ENCODE assay signal across 25 cellular contexts in the genomic region with DNA sequence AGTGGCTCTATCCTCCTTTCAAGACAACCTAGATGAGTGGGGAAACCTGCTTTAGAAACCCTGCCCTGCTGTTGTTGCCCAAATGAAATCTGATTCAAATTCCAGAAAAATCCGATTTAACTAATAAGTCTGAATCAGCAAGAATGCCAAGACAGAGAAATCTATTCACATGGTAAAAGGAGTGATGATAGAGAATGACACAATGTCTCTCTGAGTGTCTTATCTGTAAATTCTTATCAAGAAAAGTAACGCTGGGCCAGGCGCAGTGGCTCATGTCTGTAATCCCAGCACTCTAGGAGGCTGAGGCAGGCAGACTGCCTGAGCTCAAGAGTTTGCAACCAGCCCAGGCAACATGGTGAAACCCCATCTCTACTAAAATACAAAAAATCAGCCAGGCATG. TPM values are rescaled to one million over a fixed set of nuclear protein-coding genes. Genes with fewer than 3 reads are reported as not detected.
DNase-seq lines count a peak whose midpoint lies in the region; ATAC-seq and TF ChIP-seq lines count a peak whose summit lies in the region.
"Had no signal": no experiment of that assay in that cellular context is flagged by ENCODE, and none has a peak within 500 bp of the region (broad histone marks: within the 10 kb centered on the region; RNA-seq: fewer than 3 reads in every experiment).

No MANE protein-coding gene starts in this region.

- H3K23ac ChIP-seq in IMR-90 (ENCODE audit: low read depth, low read length), result no peak overlapping the region

- H3K4ac ChIP-seq in IMR-90 (ENCODE audit: low read depth, low read length), result no peak overlapping the region

- H3K14ac ChIP-seq in IMR-90 (replicated peaks; ENCODE audit: low read depth, low read length), result no peak overlapping the region

- TF ChIP-seq EP300 in SK-N-SH (IDR thresholded peaks at IDR 0.05; ENCODE audit: borderline replicate concordance in 1 of 2, low read depth in 1 of 2, low read length in 1 of 2), result no peak
- no peak for TF ChIP-seq EP300 in suprapubic skin (IDR thresholded peaks at IDR 0.05)

- TF ChIP-seq CTCF in IMR-90 (conservative IDR thresholded peaks at IDR 0.05; ENCODE audit: low read depth, low read length) (no peak), SK-N-SH (IDR thresholded peaks at IDR 0.05) (no peak), osteoblast (IDR thresholded peaks at IDR 0.05; ENCODE audit: extremely low read depth, low read depth, low read length) (no peak), suprapubic skin (IDR thresholded peaks at IDR 0.05) (no peak)

- no peak overlapping the region for H2BK120ac ChIP-seq in IMR-90 (ENCODE audit: low read depth, low read length)

- H2AFZ ChIP-seq in IMR-90 (replicated peaks; ENCODE audit: low read length, poor library complexity), result no peak overlapping the region
- H2AFZ ChIP-seq in SK-N-SH (ENCODE audit: low read depth), result no peak overlapping the region
- no peak overlapping the region for H2AFZ ChIP-seq in osteoblast (ENCODE audit: low read length)

- H3K9me1 ChIP-seq in IMR-90 (ENCODE audit: insufficient read depth, low read length), result 0 out of 2 replicates have a peak, but pooled peaks cover 2% of the 10 kb centered on the region

- peaks cover 9% of the 10 kb centered on the region; the same call in 1 of the 2 replicates for H4K20me1 ChIP-seq in IMR-90 (ENCODE audit: insufficient read depth, low read length)
- peaks cover 15% of the 10 kb centered on the region for H4K20me1 ChIP-seq in SK-N-SH (ENCODE audit: insufficient read depth)
- H4K20me1 ChIP-seq in osteoblast (ENCODE audit: insufficient read depth, low read length), result peaks cover 34% of the 10 kb centered on the region

- H3K4me2 ChIP-seq in IMR-90 (ENCODE audit: low read depth, low read length) (no peak overlapping the region), SK-N-SH (0 out of 2 replicates have a peak overlapping the region, but pooled peaks have one; percentile 18), osteoblast (ENCODE audit: insufficient read depth, low read length) (no peak overlapping the region)
- H3K4me2 ChIP-seq: KMS-11 had no signal

- TF ChIP-seq RAD21 in IMR-90 (IDR thresholded peaks at IDR 0.05; ENCODE audit: low read length), result no peak
- no peak for TF ChIP-seq RAD21 in SK-N-SH (IDR thresholded peaks at IDR 0.05; ENCODE audit: low read length)

- H3K27ac ChIP-seq in IMR-90 (ENCODE audit: insufficient read depth, low read length), result no peak overlapping the region
- peak overlapping the region; percentile 56 to 90; a peak in 3 of 4 replicates for H3K27ac ChIP-seq in SK-N-SH (ENCODE audit: low read depth in 2 of 2, low read length in 1 of 2)
- peak overlapping the region; percentile 60 for H3K27ac ChIP-seq in epithelial cell of prostate
- H3K27ac ChIP-seq in osteoblast (ENCODE audit: low read depth, low read length), result no peak overlapping the region
- no peak overlapping the region for H3K27ac ChIP-seq in suprapubic skin
- H3K27ac ChIP-seq: adrenal gland, KMS-11, SJCRH30, transverse colon had no signal

- no peak overlapping the region for H3K18ac ChIP-seq in IMR-90 (ENCODE audit: low read depth, low read length)

- H3K79me2 ChIP-seq in SK-N-SH (ENCODE audit: insufficient read depth), result no peaks in the 10 kb centered on the region
- H3K79me2 ChIP-seq in osteoblast (ENCODE audit: insufficient read depth, low read length), result no peaks in the 10 kb centered on the region

- in situ Hi-C loops in IMR-90 (cut with MboI; ENCODE audit: low sequenced_read_pairs), result no loop called here

- BruUV-seq in IMR-90 (replicated peaks; lab: Mats Ljungman, UMichigan), result no TSS peak

- no peak overlapping the region for H2BK5ac ChIP-seq in IMR-90 (ENCODE audit: low read depth, low read length, poor library complexity, severe bottlenecking)

- H2BK15ac ChIP-seq in IMR-90 (ENCODE audit: low read depth, low read length), result no peak overlapping the region

- intact Hi-C loops in IMR-90 (cut with micrococcal nuclease), result loop anchor here (10.0 kb wide), 1 partner anchor 477 kb away; the partner anchor contains the start of gene PPIH

- H4K8ac ChIP-seq in IMR-90 (ENCODE audit: low read depth in 2 of 2, low read length in 2 of 2), result no peak overlapping the region

- H4K5ac ChIP-seq in IMR-90 (ENCODE audit: low read depth, low read length), result no peak overlapping the region

- H4K91ac ChIP-seq in IMR-90 (ENCODE audit: insufficient read depth, low read depth, low read length), result no peak overlapping the region

- no peak overlapping the region for H2AK5ac ChIP-seq in IMR-90 (ENCODE audit: low read depth, low read length)

- no peak for ATAC-seq in IMR-90 (ENCODE audit: low read depth)
- no peak for ATAC-seq in GM19023 (IDR thresholded peaks at IDR 0.05; ENCODE audit: unreplicated experiment)
- ATAC-seq: HCT116; mucosa of descending colon; stimulated activated naive CD8-positive, alpha-beta T cell treated with anti-CD3 and anti-CD28 coated beads, Interleukin-15, Interleukin-2, amounts not matched to agents 100 U/mL and 50 U/mL, for 24 hours had no signal

- peaks cover 10% of the 10 kb centered on the region for H3K4me1 ChIP-seq in IMR-90 (ENCODE audit: control insufficient read depth, insufficient read depth, low read length)
- peaks cover 28 to 48% of the 10 kb centered on the region in 2 experiments; a peak in 3 of 4 replicates for H3K4me1 ChIP-seq in SK-N-SH (ENCODE audit: control insufficient read depth in 1 of 2, insufficient read depth in 2 of 2, low read depth in 1 of 2, low read length in 1 of 2)
- H3K4me1 ChIP-seq in osteoblast (ENCODE audit: insufficient read depth, low read length), result peaks cover 35% of the 10 kb centered on the region
- peaks cover 37% of the 10 kb centered on the region for H3K4me1 ChIP-seq in suprapubic skin

- peaks cover 27% of the 10 kb centered on the region for H3F3A ChIP-seq in SK-N-SH (replicated peaks; ENCODE audit: insufficient read depth)

- H3K9me3 ChIP-seq in IMR-90 (ENCODE audit: control insufficient read depth, insufficient read depth, low read length) (no peaks in the 10 kb centered on the region), SK-N-SH (no peaks in the 10 kb centered on the region), osteoblast (ENCODE audit: low read depth, low read length) (no peaks in the 10 kb centered on the region), suprapubic skin (no peaks in the 10 kb centered on the region)
- H3K9me3 ChIP-seq: adrenal gland, mucosa of descending colon, prostate gland, SJCRH30, transverse colon had no signal

- H2BK20ac ChIP-seq in IMR-90 (ENCODE audit: low read depth, low read length), result no peak overlapping the region

- DNase-seq in IMR-90 (peak; percentile 17), SK-N-SH (no peak), epithelial cell of prostate (ENCODE audit: low read depth, low spot score) (no peak), osteoblast (ENCODE audit: insufficient read length, low spot score, missing footprints) (peak; percentile 2), suprapubic skin (ENCODE audit: low spot score in 2 of 2) (no peak), LoVo (ENCODE audit: low spot score) (no peak)
- DNase-seq: activated B cell treated with CpG ODN at 0.5 μM for 24 hours; activated CD4-positive, alpha-beta memory T cell treated with anti-CD3 and anti-CD28 coated beads, Interleukin-2, amount 10 ng/mL, durations not matched to agents 7 days and 5 days; activated gamma-delta T cell; activated T-cell treated with anti-CD3 and anti-CD28 coated beads for 4 hours; NCI-H1048; NCI-H524; SJCRH30; stimulated activated naive CD8-positive, alpha-beta T cell treated with anti-CD3 and anti-CD28 coated beads, Interleukin-15, Interleukin-2, amounts not matched to agents 100 U/mL and 50 U/mL, for 24 hours; T-helper 2 cell; transverse colon had no signal

- H3K27me3 ChIP-seq in IMR-90 (ENCODE audit: control insufficient read depth, insufficient read depth, low read length) (no peaks in the 10 kb centered on the region), SK-N-SH (ENCODE audit: insufficient read depth) (no peaks in the 10 kb centered on the region), osteoblast (ENCODE audit: insufficient read depth, low read length) (no peaks in the 10 kb centered on the region), suprapubic skin (no peaks in the 10 kb centered on the region)
- H3K27me3 ChIP-seq: adrenal gland, SJCRH30, transverse colon had no signal

- POLR2A ChIA-PET in IMR-90 (lab: Charles Lee; ENCODE audit: unreplicated experiment) (no interaction called here), SK-N-SH (lab: Yijun Ruan, JAX) (no interaction called here)

- no peak overlapping the region for H2AK9ac ChIP-seq in IMR-90 (replicated peaks; ENCODE audit: low read depth, low read length, poor library complexity)

- no peak overlapping the region for H3K56ac ChIP-seq in IMR-90 (ENCODE audit: extremely low read depth, insufficient read depth, low read length)

- dilution Hi-C loops in IMR-90 (cut with HindIII; ENCODE audit: low sequenced_read_pairs, unreplicated experiment), result no loop called here

- no peak overlapping the region for H3K9ac ChIP-seq in IMR-90 (ENCODE audit: low read depth, low read length)
- no peak overlapping the region for H3K9ac ChIP-seq in SK-N-SH
- H3K9ac ChIP-seq: KMS-11 had no signal

- H3K4me3 ChIP-seq in IMR-90 (ENCODE audit: insufficient read depth, low read depth, low read length), result no peak overlapping the region
- H3K4me3 ChIP-seq in SK-N-SH (ENCODE audit: low read depth in 2 of 2, low read length in 1 of 2), result no peak overlapping the region
- H3K4me3 ChIP-seq in osteoblast (ENCODE audit: insufficient read depth, low read length), result no peak overlapping the region
- H3K4me3 ChIP-seq in suprapubic skin, result no peak overlapping the region
- H3K4me3 ChIP-seq: adrenal gland, mucosa of descending colon, prostate gland, SJCRH30, transverse colon had no signal

- H3K9me2 ChIP-seq in SK-N-SH, result no peaks in the 10 kb centered on the region

- WGBS in IMR-90 (ENCODE audit: extremely low coverage in 2 of 2, insufficient read length in 1 of 2), 2 experiments, result no CpG with 5 or more reads among the region's 3 CpGs
- WGBS in SK-N-SH (ENCODE audit: low lambda C conversion rate), result 41% methylated on average over 3 of the region's 3 CpGs
- WGBS in suprapubic skin, result 56% methylated on average over 3 of the region's 3 CpGs

- CTCF ChIA-PET in IMR-90 (lab: Yijun Ruan, JAX), result no interaction called here
- CTCF ChIA-PET in SK-N-SH (lab: Yijun Ruan, JAX), result interaction anchor here (0.8 to 1.8 kb wide), 5 partner anchors 9 to 31 kb away, joined by 3 to 5 read pairs (median 4); no protein-coding TSS in a partner anchor

- peaks cover 0 to 4% of the 10 kb centered on the region in 2 experiments; a peak in 2 of 4 replicates for H3K79me1 ChIP-seq in IMR-90 (ENCODE audit: low read depth in 1 of 2, low read length in 2 of 2)

- no peak for TF ChIP-seq POLR2A in IMR-90 (IDR thresholded peaks at IDR 0.05; ENCODE audit: low read depth, low read length)
- TF ChIP-seq POLR2A in suprapubic skin (IDR thresholded peaks at IDR 0.05), result no peak

- H3K36me3 ChIP-seq in IMR-90 (ENCODE audit: control insufficient read depth, insufficient read depth, low read length) (peaks cover 12% of the 10 kb centered on the region), SK-N-SH (replicated peaks in 1 of 2; ENCODE audit: control insufficient read depth in 1 of 2, insufficient read depth in 2 of 2, low read length in 1 of 2) (peaks cover 7 to 9% of the 10 kb centered on the region in 2 experiments), osteoblast (ENCODE audit: insufficient read depth, low read length) (peaks cover 7% of the 10 kb centered on the region), suprapubic skin (peaks cover 5% of the 10 kb centered on the region)
- H3K36me3 ChIP-seq: adrenal gland, prostate gland, transverse colon had no signal

RNA-seq across cellular contexts. Expression of gene GUCA2A, which starts 13.7 kb away (rescaled TPM):
- not detected in 2 replicates for total RNA-seq in IMR-90 (2012; rRNA removed)
- polyA plus RNA-seq in IMR-90 (2012; rRNA removed), result not detected in 2 replicates
- polyA plus RNA-seq in IMR-90 (2012; cell fraction: cytosol; rRNA removed), result not detected in 2 replicates
- polyA plus RNA-seq in IMR-90 (2012; cell fraction: nucleus; rRNA removed; ENCODE audit: low replicate concordance), result not detected in 2 replicates
- not detected in 2 replicates for polyA plus RNA-seq in SK-N-SH (2012; rRNA removed)
- polyA plus RNA-seq in SK-N-SH (2012; cell fraction: cytosol; rRNA removed), result not detected in 2 replicates
- not detected in 2 replicates for polyA plus RNA-seq in SK-N-SH (2012; cell fraction: nucleus; rRNA removed)
- total RNA-seq in osteoblast, result not detected in 2 replicates
- 1 to 10 TPM in 1 of 4 donors, not detected in 3; 1.4 TPM for total RNA-seq in suprapubic skin
- total RNA-seq: activated B cell treated with CpG ODN at 0.5 μM for 24 hours; activated CD4-positive, alpha-beta memory T cell treated with anti-CD3 and anti-CD28 coated beads, Interleukin-2, amount 10 ng/mL, durations not matched to agents 7 days and 5 days; adrenal gland; left cardiac atrium; prostate gland; SJCRH30; skeletal muscle tissue had no signal
- polyA plus RNA-seq: esophagus had no signal

RNA-seq across cellular contexts. Expression of gene GUCA2B, which starts 25.0 kb away (rescaled TPM):
- not detected in 2 replicates for total RNA-seq in IMR-90 (2012; rRNA removed)
- polyA plus RNA-seq in IMR-90 (2012; rRNA removed), result not detected in 2 replicates
- polyA plus RNA-seq in IMR-90 (2012; cell fraction: cytosol; rRNA removed), result not detected in 2 replicates
- polyA plus RNA-seq in IMR-90 (2012; cell fraction: nucleus; rRNA removed; ENCODE audit: low replicate concordance), result not detected in 2 replicates
- not detected in 2 replicates for polyA plus RNA-seq in SK-N-SH (2012; rRNA removed)
- polyA plus RNA-seq in SK-N-SH (2012; cell fraction: cytosol; rRNA removed), result not detected in 2 replicates
- not detected in 2 replicates for polyA plus RNA-seq in SK-N-SH (2012; cell fraction: nucleus; rRNA removed)
- not detected in 2 replicates for total RNA-seq in osteoblast
- total RNA-seq in suprapubic skin, result not detected
- total RNA-seq: activated B cell treated with CpG ODN at 0.5 μM for 24 hours; activated CD4-positive, alpha-beta memory T cell treated with anti-CD3 and anti-CD28 coated beads, Interleukin-2, amount 10 ng/mL, durations not matched to agents 7 days and 5 days; adrenal gland; left cardiac atrium; prostate gland; SJCRH30; skeletal muscle tissue had no signal
- polyA plus RNA-seq: adrenal gland, esophagus had no signal

Comparison
In these comparisons a context has a peak if more than half of its experiments do, and no peak if none do; other contexts are left out.
1. DNase-seq: peak in IMR-90 (single experiment) and osteoblast (single experiment); none in SK-N-SH (single experiment), epithelial cell of prostate (single experiment), suprapubic skin (0 of 2) and LoVo (single experiment).
2. H3K27ac ChIP-seq: peak in SK-N-SH (2 of 2) and epithelial cell of prostate (single experiment); none in IMR-90 (single experiment), osteoblast (single experiment) and suprapubic skin (single experiment).